26 cellular contexts compared by ENCODE assay signal in the genomic region with DNA sequence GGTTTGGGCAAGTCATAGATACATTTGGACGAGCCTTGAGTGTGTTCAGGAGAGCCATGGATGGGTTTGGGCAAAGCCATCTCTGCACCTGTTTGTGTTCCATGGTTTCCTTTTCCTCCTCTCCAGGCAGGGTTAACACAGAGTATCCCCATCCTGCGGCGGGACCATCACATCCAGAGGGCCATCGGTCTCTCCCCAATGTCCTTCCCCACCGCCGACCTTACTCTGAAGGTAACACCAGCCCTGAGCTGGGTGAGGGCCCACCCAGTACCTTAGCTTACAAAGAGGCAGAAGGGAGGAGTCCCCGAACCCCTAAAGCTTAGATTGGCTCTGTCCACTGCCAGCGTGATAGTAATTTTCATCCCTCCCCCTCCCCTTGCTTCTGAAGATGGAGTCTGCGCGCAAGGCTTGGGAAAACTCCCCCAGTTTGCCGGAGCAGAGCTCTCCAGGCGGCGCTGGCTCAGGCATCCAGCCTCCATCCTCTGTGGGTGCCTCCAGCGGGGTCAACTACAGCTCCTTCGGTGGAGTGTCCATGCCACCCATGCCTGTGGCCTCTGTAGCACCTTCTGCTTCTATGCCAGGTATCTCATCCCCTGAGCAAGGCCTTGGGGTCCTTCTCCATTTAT. TPM values are rescaled to one million over a fixed set of nuclear protein-coding genes. Genes with fewer than 3 reads are reported as not detected.
DNase-seq lines count a peak whose midpoint lies in the region; ATAC-seq and TF ChIP-seq lines count a peak whose summit lies in the region.
"Had no signal": no experiment of that assay in that cellular context is flagged by ENCODE, and none has a peak within 500 bp of the region (broad histone marks: within the 10 kb centered on the region; RNA-seq: fewer than 3 reads in every experiment).

No MANE protein-coding gene starts in this region.

- no peak for TF ChIP-seq POLR2A in heart left ventricle (IDR thresholded peaks at IDR 0.05)

- H3K27ac Mint-ChIP-seq in neural crest cell (ENCODE audit: unreplicated experiment) = no peak overlapping the region
- H3K27ac Mint-ChIP-seq: activated CD4-positive, alpha-beta memory T cell treated with anti-CD3 and anti-CD28 coated beads, Interleukin-2, amount 10 ng/mL, durations not matched to agents 7 days and 5 days; natural killer cell treated with Interleukin-12 subunit alpha and Interleukin-12 subunit beta and Interleukin-15 and Interleukin-18, amount 100 ng/mL, for 72 hours had no signal

- H3K4me3 ChIP-seq in heart left ventricle (peak overlapping the region in 2 of 12 donors; percentile 6 to 29), stomach smooth muscle (ENCODE audit: low read length in 2 of 2) (no peak overlapping the region)
- no peak overlapping the region for H3K4me3 ChIP-seq in effector memory CD4-positive, alpha-beta T cell (ENCODE audit: insufficient read depth, low read depth, low read length, poor library complexity, severe bottlenecking)
- H3K4me3 ChIP-seq: GM12878, lung, transverse colon had no signal

- H3K27me3 ChIP-seq in heart left ventricle (no peaks in the 10 kb centered on the region), stomach smooth muscle (ENCODE audit: control insufficient read depth in 1 of 2, insufficient read depth in 2 of 2, low read length in 2 of 2) (no peaks in the 10 kb centered on the region)
- no peaks in the 10 kb centered on the region for H3K27me3 ChIP-seq in effector memory CD4-positive, alpha-beta T cell (replicated peaks; ENCODE audit: control insufficient read depth, insufficient read depth, low read length, poor library complexity, severe bottlenecking)
- H3K27me3 ChIP-seq: BE2C, transverse colon had no signal

- DNase-seq in heart left ventricle (no peak), left cardiac atrium (no peak), neural crest cell (ENCODE audit: low read depth, low spot score) (no peak), SKM-1 (lab: John Stamatoyannopoulos, UW; ENCODE audit: unreplicated experiment) (no peak), NCI-H524 treated with DMSO at 0.1 percent for 48 hours (lab: John Stamatoyannopoulos, UW) (no peak), NCI-H446 treated with DMSO at 0.1 percent for 48 hours (lab: John Stamatoyannopoulos, UW) (no peak)
- no peak for DNase-seq in effector memory CD4-positive, alpha-beta T cell
- DNase-seq: ACHN; activated CD4-positive, alpha-beta memory T cell treated with anti-CD3 and anti-CD28 coated beads, Interleukin-2, amount 10 ng/mL, durations not matched to agents 7 days and 5 days; activated CD4-positive, alpha-beta T cell treated with anti-CD3 and anti-CD28 coated beads for 1 hour; activated CD8-positive, alpha-beta memory T cell treated with anti-CD3 and anti-CD28 coated beads, Interleukin-2, amount 50 U/mL, for 4 hours; BE2C; central memory CD4-positive, alpha-beta T cell; DMS153; erythroblast; NCI-H1417 treated with DMSO at 0.1 percent for 48 hours; NCI-H2029 treated with DMSO at 0.1 percent for 48 hours; NCI-H2227 treated with DMSO at 0.1 percent for 48 hours; stimulated activated CD8-positive, alpha-beta memory T cell treated with anti-CD3 and anti-CD28 coated beads, Interleukin-4, amount 100 ng/mL, for 48 hours; SW 1271; transverse colon had no signal

- no peaks in the 10 kb centered on the region for H3K27me3 Mint-ChIP-seq in neural crest cell (ENCODE audit: low read depth)
- H3K27me3 Mint-ChIP-seq: activated CD4-positive, alpha-beta memory T cell treated with anti-CD3 and anti-CD28 coated beads, Interleukin-2, amount 10 ng/mL, durations not matched to agents 7 days and 5 days; natural killer cell treated with Interleukin-12 subunit alpha and Interleukin-12 subunit beta and Interleukin-15 and Interleukin-18, amount 100 ng/mL, for 72 hours had no signal

- intact Hi-C loops in heart left ventricle (cut with DNase I) = no loop called here
- intact Hi-C loops in left cardiac atrium (cut with DNase I) = loop anchor here in 1 of 2 donors (10.0 kb wide), 1 partner anchor 120 kb away; no protein-coding TSS in a partner anchor

- H3K9me3 ChIP-seq in heart left ventricle (no peaks in the 10 kb centered on the region), stomach smooth muscle (ENCODE audit: control insufficient read depth in 2 of 2, low read length in 2 of 2) (no peaks in the 10 kb centered on the region)
- no peaks in the 10 kb centered on the region for H3K9me3 ChIP-seq in effector memory CD4-positive, alpha-beta T cell (ENCODE audit: control insufficient read depth, low read length)
- H3K9me3 ChIP-seq: BE2C, transverse colon had no signal

- ATAC-seq in heart left ventricle (no peak), left cardiac atrium (no peak)
- ATAC-seq: GM12878; HCT116; natural killer cell treated with Interleukin-12 subunit alpha and Interleukin-12 subunit beta and Interleukin-15 and Interleukin-18, amount 100 ng/mL, for 72 hours had no signal

- H3K4me1 ChIP-seq in heart left ventricle (peaks cover 0 to 56% (median 28%) of the 10 kb centered on the region in 12 donors), stomach smooth muscle (ENCODE audit: control insufficient read depth, insufficient read depth, low read length) (peaks cover 21% of the 10 kb centered on the region)
- H3K4me1 ChIP-seq in effector memory CD4-positive, alpha-beta T cell (ENCODE audit: control insufficient read depth, insufficient read depth, low read length, poor library complexity, severe bottlenecking) = no peaks in the 10 kb centered on the region
- H3K4me1 ChIP-seq: BE2C, transverse colon had no signal

- peaks cover 18% of the 10 kb centered on the region for H3K36me3 Mint-ChIP-seq in neural crest cell (ENCODE audit: low read depth)

- peak overlapping the region; percentile 23 for H3K4me3 Mint-ChIP-seq in neural crest cell
- H3K4me3 Mint-ChIP-seq: activated CD4-positive, alpha-beta memory T cell treated with anti-CD3 and anti-CD28 coated beads, Interleukin-2, amount 10 ng/mL, durations not matched to agents 7 days and 5 days; natural killer cell treated with Interleukin-12 subunit alpha and Interleukin-12 subunit beta and Interleukin-15 and Interleukin-18, amount 100 ng/mL, for 72 hours had no signal

- TF ChIP-seq CTCF in heart left ventricle (IDR thresholded peaks at IDR 0.05) = no peak
- TF ChIP-seq CTCF in neural crest cell (conservative IDR thresholded peaks at IDR 0.05) = no peak

- H3K36me3 ChIP-seq in heart left ventricle (peaks cover 5 to 100% (median 94%) of the 10 kb centered on the region in 9 donors), stomach smooth muscle (ENCODE audit: control insufficient read depth in 2 of 2, insufficient read depth in 2 of 2, low read length in 2 of 2) (peaks cover 72 to 84% of the 10 kb centered on the region in 2 donors)
- H3K36me3 ChIP-seq in effector memory CD4-positive, alpha-beta T cell (ENCODE audit: control insufficient read depth, insufficient read depth, low read length) = peaks cover 96% of the 10 kb centered on the region

- WGBS in heart left ventricle, 4 donors = 90 to 95% (median 95%) methylated on average over 15 of the region's 15 CpGs

- H3K9ac ChIP-seq in stomach smooth muscle (ENCODE audit: low read length in 2 of 2) = no peak overlapping the region

- no peaks in the 10 kb centered on the region for H3K9me3 Mint-ChIP-seq in neural crest cell
- H3K9me3 Mint-ChIP-seq: activated CD4-positive, alpha-beta memory T cell treated with anti-CD3 and anti-CD28 coated beads, Interleukin-2, amount 10 ng/mL, durations not matched to agents 7 days and 5 days; natural killer cell treated with Interleukin-12 subunit alpha and Interleukin-12 subunit beta and Interleukin-15 and Interleukin-18, amount 100 ng/mL, for 72 hours had no signal

- H3K27ac ChIP-seq in heart left ventricle (peak overlapping the region in 11 of 12 donors; percentile 6 to 92 (median 80)), stomach smooth muscle (ENCODE audit: low read length) (peak overlapping the region; percentile 90)
- H3K27ac ChIP-seq in effector memory CD4-positive, alpha-beta T cell (ENCODE audit: insufficient read depth, low read length, poor library complexity, severe bottlenecking) = peak overlapping the region; percentile 21

- H3K4me1 Mint-ChIP-seq in neural crest cell = no peaks in the 10 kb centered on the region
- H3K4me1 Mint-ChIP-seq: activated CD4-positive, alpha-beta memory T cell treated with anti-CD3 and anti-CD28 coated beads, Interleukin-2, amount 10 ng/mL, durations not matched to agents 7 days and 5 days had no signal

RNA-seq across cellular contexts. Expression of gene POMT1, which starts 18.0 kb away (rescaled TPM):
- total RNA-seq in heart left ventricle (10 to 100 TPM; 15.3 to 28.8 (median 20.3) TPM), left cardiac atrium (10 to 100 TPM; 19.1 to 20.7 TPM), neural crest cell (42.8 and 46.3 TPM in 2 replicates)
- polyA plus RNA-seq in heart left ventricle = 10 to 100 TPM; 18.4 to 20.3 TPM

RNA-seq across cellular contexts. Expression of gene UCK1, which starts 46.4 kb away (rescaled TPM):
- total RNA-seq in heart left ventricle (10 to 100 TPM; 16.4 to 45.1 (median 24.9) TPM), left cardiac atrium (10 to 100 TPM; 23.3 to 23.7 TPM), neural crest cell (56.4 and 56.8 TPM in 2 replicates)
- polyA plus RNA-seq in heart left ventricle = 10 to 100 TPM; 22.5 to 36.5 TPM

Comparison
In these comparisons a context has a peak if more than half of its experiments do, and no peak if none do; other contexts are left out.
1. H3K27ac ChIP-seq: peak in every context shown above with its lines; median percentile 90 in stomach smooth muscle; 80 in heart left ventricle; 21 in effector memory CD4-positive, alpha-beta T cell.